ENCODE assay signal across 27 cellular contexts in genomic region chr2:147398301-147398700, GRCh38.
"Had no signal": no experiment of that assay in that cellular context is flagged by ENCODE, and none has a peak within 500 bp of the region (broad histone marks: within the 10 kb centered on the region; RNA-seq: fewer than 3 reads in every experiment).

No MANE protein-coding gene starts in this region.

- H3K9me3 ChIP-seq: colonic mucosa, esophagus muscularis mucosa, esophagus squamous epithelium, gastrocnemius medialis, gastroesophageal sphincter, heart left ventricle, heart right ventricle had no signal

- H3K27me3 Mint-ChIP-seq: dendritic cell treated with granulocyte-macrophage colony-stimulating factor and Interleukin-4, amounts not matched to agents 40 ng/mL and 50 ng/mL, for 4 days; effector memory CD8-positive, alpha-beta T cell had no signal

- H3K27ac ChIP-seq: colonic mucosa, coronary artery, dorsolateral prefrontal cortex, epithelial cell of prostate, esophagus muscularis mucosa, foreskin keratinocyte, gastrocnemius medialis, gastroesophageal sphincter, heart left ventricle, heart right ventricle had no signal

- H3K9me3 Mint-ChIP-seq: endodermal cell had no signal

- H3K4me3 ChIP-seq: colonic mucosa, coronary artery, dorsolateral prefrontal cortex, esophagus muscularis mucosa, esophagus squamous epithelium, gastrocnemius medialis, gastroesophageal sphincter, heart left ventricle, heart right ventricle had no signal

- H3K4me1 ChIP-seq: colonic mucosa, foreskin keratinocyte, gastroesophageal sphincter, heart left ventricle, heart right ventricle had no signal

- H3K27ac Mint-ChIP-seq: dendritic cell treated with granulocyte-macrophage colony-stimulating factor and Interleukin-4, amounts not matched to agents 40 ng/mL and 50 ng/mL, for 4 days; effector memory CD8-positive, alpha-beta T cell; endodermal cell had no signal

- H3K4me3 Mint-ChIP-seq: dendritic cell treated with granulocyte-macrophage colony-stimulating factor and Interleukin-4, amounts not matched to agents 40 ng/mL and 50 ng/mL, for 4 days; effector memory CD8-positive, alpha-beta T cell; endodermal cell had no signal

- FAIRE-seq: colon, endometrium, endothelial cell of umbilical vein, frontal cortex had no signal

- H3K27me3 ChIP-seq: colonic mucosa, esophagus muscularis mucosa, esophagus squamous epithelium, foreskin keratinocyte, gastrocnemius medialis, gastroesophageal sphincter, heart left ventricle, heart right ventricle had no signal

- DNase-seq: colonic mucosa; cortex of kidney; dermis blood vessel endothelial cell; dorsolateral prefrontal cortex; effector CD4-positive, alpha-beta T cell; effector CD8-positive, alpha-beta T cell; effector memory CD4-positive, alpha-beta T cell; effector memory CD8-positive, alpha-beta T cell; endodermal cell; erythroblast; esophagus squamous epithelium; foreskin keratinocyte; foreskin melanocyte; gastrocnemius medialis; glutamatergic neuron; head of caudate nucleus; heart left ventricle; heart right ventricle had no signal

- H3K36me3 ChIP-seq: colonic mucosa, esophagus muscularis mucosa, esophagus squamous epithelium, gastrocnemius medialis, gastroesophageal sphincter, heart left ventricle, heart right ventricle had no signal
